Comparison of ENCODE assay signal across 16 cellular contexts in the genomic region with DNA sequence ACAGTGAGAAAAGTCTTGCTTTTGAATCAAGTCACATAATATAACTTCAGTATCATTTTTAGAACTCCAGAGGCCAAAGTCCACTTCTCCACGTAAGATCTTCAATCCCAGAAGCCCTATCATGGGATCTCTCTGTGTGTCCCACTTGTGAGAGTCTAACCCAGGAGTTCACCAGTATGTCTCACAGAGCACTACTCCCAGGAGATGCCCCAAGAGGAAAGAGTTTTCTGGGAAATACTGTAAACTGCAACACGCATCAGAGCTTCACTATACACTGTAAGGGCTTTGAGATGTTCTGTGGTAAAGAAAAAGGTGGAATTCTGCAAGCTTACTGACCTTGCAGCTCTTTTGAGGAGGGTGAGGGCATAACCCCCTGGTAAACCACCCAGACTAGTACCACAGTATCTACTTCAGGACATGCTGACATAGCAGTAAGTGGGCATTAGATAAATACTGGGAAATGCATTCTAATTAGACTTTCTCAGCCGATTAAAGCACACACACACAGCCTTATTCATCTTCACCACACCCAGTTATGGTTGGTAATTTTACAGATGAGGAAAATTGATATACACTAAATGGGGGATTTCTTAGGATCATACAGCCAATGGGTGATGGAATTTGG. TPM values are rescaled to one million over a fixed set of nuclear protein-coding genes. Genes with fewer than 3 reads are reported as not detected.
DNase-seq lines count a peak whose midpoint lies in the region; ATAC-seq and TF ChIP-seq lines count a peak whose summit lies in the region.
"Had no signal": no experiment of that assay in that cellular context is flagged by ENCODE, and none has a peak within 500 bp of the region (broad histone marks: within the 10 kb centered on the region; RNA-seq: fewer than 3 reads in every experiment).

No MANE protein-coding gene starts in this region.

- no peaks in the 10 kb centered on the region for H3K36me3 Mint-ChIP-seq in chondrocyte (ENCODE audit: low read depth)
- H3K36me3 Mint-ChIP-seq: activated CD4-positive, alpha-beta memory T cell treated with anti-CD3 and anti-CD28 coated beads for 36 hours had no signal

- TF ChIP-seq POLR2A in spleen (IDR thresholded peaks at IDR 0.05), result no peak

- peak in 1 of 2 donors; percentile 51 for ATAC-seq in right cardiac atrium
- ATAC-seq in HG02571 (IDR thresholded peaks at IDR 0.05; ENCODE audit: unreplicated experiment), result no peak
- no peak for ATAC-seq in HG02642 (IDR thresholded peaks at IDR 0.05; ENCODE audit: poor library complexity, unreplicated experiment)
- ATAC-seq: gastroesophageal sphincter had no signal

- H3K27ac ChIP-seq in right cardiac atrium (ENCODE audit: low read length), result peak overlapping the region; percentile 45
- H3K27ac ChIP-seq in spleen, result peak overlapping the region in 7 of 8 donors; percentile 20 to 63 (median 39)
- H3K27ac ChIP-seq: C4-2B had no signal

- no peak for TF ChIP-seq CTCF in chondrocyte (IDR thresholded peaks at IDR 0.05)
- TF ChIP-seq CTCF in spleen (IDR thresholded peaks at IDR 0.05 in 8 of 11, conservative IDR thresholded peaks at IDR 0.05 in 3 of 11), result no peak

- no peak overlapping the region for H3K4me3 Mint-ChIP-seq in chondrocyte (ENCODE audit: unreplicated experiment)
- H3K4me3 Mint-ChIP-seq: activated CD4-positive, alpha-beta memory T cell treated with anti-CD3 and anti-CD28 coated beads for 36 hours had no signal

- H3K9me3 ChIP-seq in right cardiac atrium (ENCODE audit: control insufficient read depth, low read length) (no peaks in the 10 kb centered on the region), spleen (no peaks in the 10 kb centered on the region)
- H3K9me3 ChIP-seq: gastroesophageal sphincter had no signal

- H3K27ac Mint-ChIP-seq in chondrocyte (ENCODE audit: unreplicated experiment), result peak overlapping the region; percentile 82
- H3K27ac Mint-ChIP-seq: activated CD4-positive, alpha-beta memory T cell treated with anti-CD3 and anti-CD28 coated beads for 36 hours had no signal

- H3K4me3 ChIP-seq in right cardiac atrium (ENCODE audit: low read length) (no peak overlapping the region), spleen (no peak overlapping the region)
- H3K4me3 ChIP-seq: gastroesophageal sphincter had no signal

- peaks cover 4% of the 10 kb centered on the region for H3K4me1 ChIP-seq in right cardiac atrium (ENCODE audit: control insufficient read depth, insufficient read depth, low read length)
- H3K4me1 ChIP-seq in spleen, result peaks cover 0 to 47% (median 30%) of the 10 kb centered on the region in 6 donors

- H3K9me3 Mint-ChIP-seq in chondrocyte (ENCODE audit: low read depth), result no peaks in the 10 kb centered on the region
- H3K9me3 Mint-ChIP-seq: activated CD4-positive, alpha-beta memory T cell treated with anti-CD3 and anti-CD28 coated beads for 36 hours had no signal

- no peaks in the 10 kb centered on the region for H3K27me3 Mint-ChIP-seq in chondrocyte (ENCODE audit: low read depth)
- H3K27me3 Mint-ChIP-seq: activated CD4-positive, alpha-beta memory T cell treated with anti-CD3 and anti-CD28 coated beads for 36 hours had no signal

- intact Hi-C loops in right cardiac atrium (cut with DNase I) (no loop called here), spleen (cut with DNase I; ENCODE audit: low total_unique reads) (no loop called here)

- H3K4me1 Mint-ChIP-seq in chondrocyte (ENCODE audit: low read depth), result peaks cover 83% of the 10 kb centered on the region

- no peaks in the 10 kb centered on the region for H3K36me3 ChIP-seq in spleen
- H3K36me3 ChIP-seq: gastroesophageal sphincter had no signal

- peak; percentile 50 for DNase-seq in LHCN-M2 (ENCODE audit: low read depth)
- DNase-seq in chondrocyte (ENCODE audit: low spot score), result no peak
- no peak for DNase-seq in right cardiac atrium
- no peak for DNase-seq in spleen
- DNase-seq in OCI-M1 (lab: John Stamatoyannopoulos, UW), result no peak
- no peak for DNase-seq in SK-N-DZ (ENCODE audit: low spot score)
- DNase-seq: activated CD4-positive, alpha-beta memory T cell treated with anti-CD3 and anti-CD28 coated beads for 36 hours; activated effector memory CD4-positive, alpha-beta T cell treated with Interleukin-2 at 50 U/mL for 16 hours; caudate nucleus; NCI-H1930; stimulated activated CD4-positive, alpha-beta T cell treated with anti-CD3 and anti-CD28 coated beads, Interleukin-4, amount 100 ng/mL, for 1 hour; stimulated activated naive CD4-positive, alpha-beta T cell had no signal

- whole genome bisulfite sequencing in right cardiac atrium, result 63% methylated on average over 3 of the region's 3 CpGs
- WGBS in spleen, 5 donors, result 65 to 81% (median 74%) methylated on average over 3 of the region's 3 CpGs

- H3K27me3 ChIP-seq in right cardiac atrium (ENCODE audit: control insufficient read depth, insufficient read depth) (no peaks in the 10 kb centered on the region), spleen (replicated peaks in 1 of 7) (no peaks in the 10 kb centered on the region)
- H3K27me3 ChIP-seq: gastroesophageal sphincter had no signal

RNA-seq across cellular contexts. Expression of a gene that starts 12.3 kb away (rescaled TPM):
- total RNA-seq in LHCN-M2 (2014; rRNA removed) (38.6 and 39.3 TPM in 2 replicates), chondrocyte (32.2 to 39.3 TPM (median 33.3 TPM) in 3 replicates), right cardiac atrium (1 to 10 TPM; 3.2 to 5.7 (median 4.1) TPM), spleen (10 to 100 TPM in 2 of 7 donors, 1 to 10 TPM in 5; 7.0 to 16.7 (median 8.4) TPM)
- 27.3 TPM for polyA plus RNA-seq in LHCN-M2 (2012)
- polyA plus RNA-seq in right cardiac atrium (3.8 TPM), spleen (1 to 10 TPM; 2.0 to 3.2 (median 2.6) TPM)
- polyA plus RNA-seq in SK-N-DZ (2014; cell fraction: cytosol; rRNA removed), result 8.6 and 11.5 TPM in 2 replicates
- 4.8 and 8.0 TPM in 2 replicates for polyA plus RNA-seq in SK-N-DZ (2014; cell fraction: nucleus; rRNA removed)
